6 cellular contexts compared by ENCODE assay signal in the genomic region with DNA sequence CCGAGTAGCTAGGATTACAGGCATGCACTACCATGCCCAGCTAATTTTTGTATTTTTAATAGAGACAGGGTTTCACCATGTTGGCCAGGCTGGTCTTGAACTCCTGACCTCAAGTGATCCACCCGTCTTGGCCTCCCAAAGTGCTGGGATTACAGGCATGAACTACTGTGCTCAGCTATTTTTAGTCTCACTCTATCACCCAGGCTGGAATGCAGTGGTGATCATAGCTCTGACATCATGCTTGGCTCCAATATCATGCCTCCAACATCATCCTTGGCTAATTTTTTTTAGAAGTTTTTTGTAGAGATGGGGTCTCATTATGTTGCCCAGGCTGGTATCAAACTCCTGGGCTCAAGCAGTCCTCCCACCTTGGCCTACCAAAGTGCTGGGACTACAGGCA. TPM values are rescaled to one million over a fixed set of nuclear protein-coding genes. Genes with fewer than 3 reads are reported as not detected.
"Had no signal": no experiment of that assay in that cellular context is flagged by ENCODE, and none has a peak within 500 bp of the region (broad histone marks: within the 10 kb centered on the region; RNA-seq: fewer than 3 reads in every experiment).

No MANE protein-coding gene starts in this region.

RNA-seq across cellular contexts. Expression of a gene that starts 39.7 kb away (rescaled TPM):
- total RNA-seq: activated CD4-positive, alpha-beta T cell treated with anti-CD3 and anti-CD28 coated beads, Interleukin-2, amount 10 ng/mL, durations not matched to agents 7 days and 5 days; esophagus muscularis mucosa; left lobe of liver; osteocyte; temporal lobe; ureter had no signal
